Comparison of ENCODE assay signal across 17 cellular contexts in the genomic region with DNA sequence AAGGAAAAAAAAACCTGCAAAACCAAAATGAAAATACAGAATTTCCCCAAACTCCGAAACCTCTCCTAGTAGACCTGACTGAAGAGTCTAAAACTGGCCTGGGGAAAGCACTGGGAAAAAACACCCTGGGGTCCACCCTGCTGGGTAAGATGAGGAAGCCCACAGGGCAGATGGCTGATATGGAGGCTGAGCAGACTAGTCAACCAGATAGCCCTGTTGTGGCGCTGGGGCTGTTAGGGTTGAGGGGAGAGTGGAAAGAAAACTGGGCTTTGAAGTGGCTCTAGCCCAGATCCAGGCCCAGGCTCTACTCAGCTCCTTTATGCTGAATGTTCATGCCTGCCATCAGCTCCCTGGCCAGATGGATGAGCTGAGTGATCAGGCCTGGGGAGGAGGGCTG. TPM values are rescaled to one million over a fixed set of nuclear protein-coding genes. Genes with fewer than 3 reads are reported as not detected.
DNase-seq lines count a peak whose midpoint lies in the region; ATAC-seq and TF ChIP-seq lines count a peak whose summit lies in the region.
"Had no signal": no experiment of that assay in that cellular context is flagged by ENCODE, and none has a peak within 500 bp of the region (broad histone marks: within the 10 kb centered on the region; RNA-seq: fewer than 3 reads in every experiment).

No MANE protein-coding gene starts in this region.

- H2BK5ac ChIP-seq in mesendoderm (ENCODE audit: low read length), result peak overlapping the region; percentile 100

- H3K9me3 ChIP-seq in DOHH2 (ENCODE audit: control insufficient read depth, insufficient read depth, low read length) (no peaks in the 10 kb centered on the region), Karpas-422 (ENCODE audit: low read length) (no peaks in the 10 kb centered on the region)

- H3K4me2 ChIP-seq in DOHH2 (ENCODE audit: low read length) (peak overlapping the region; percentile 59), Karpas-422 (ENCODE audit: low read depth, low read length, poor library complexity, severe bottlenecking) (peak overlapping the region; percentile 65), mesendoderm (ENCODE audit: low read length) (no peak overlapping the region)

- no peak overlapping the region for H4K8ac ChIP-seq in mesendoderm (ENCODE audit: low read depth, low read length)

- H3K27ac ChIP-seq in DOHH2 (ENCODE audit: low read depth, low read length) (peak overlapping the region; percentile 74), Karpas-422 (ENCODE audit: low read length) (no peak overlapping the region), mesendoderm (ENCODE audit: low read depth, low read length) (peak overlapping the region; percentile 99)
- H3K27ac ChIP-seq: epithelial cell of prostate had no signal

- H3K9me2 ChIP-seq in DOHH2 (replicated peaks; ENCODE audit: control insufficient read depth, low read length), result no peaks in the 10 kb centered on the region
- no peaks in the 10 kb centered on the region for H3K9me2 ChIP-seq in Karpas-422 (replicated peaks; ENCODE audit: insufficient read depth, low read length)

- peak overlapping the region; percentile 100 for H2BK120ac ChIP-seq in mesendoderm (ENCODE audit: low read depth, low read length)

- peak overlapping the region; percentile 93 for H3K56ac ChIP-seq in mesendoderm (ENCODE audit: low read length)

- peak overlapping the region; percentile 88 for H3K4ac ChIP-seq in mesendoderm (ENCODE audit: low read depth, low read length)

- peak overlapping the region; percentile 2 for H4K5ac ChIP-seq in mesendoderm (ENCODE audit: low read length)

- peak overlapping the region; percentile 60 for H3K9ac ChIP-seq in Karpas-422 (ENCODE audit: low read length)
- peak overlapping the region; percentile 64 for H3K9ac ChIP-seq in mesendoderm (ENCODE audit: low read length)

- no peaks in the 10 kb centered on the region for H4K20me1 ChIP-seq in DOHH2 (ENCODE audit: control insufficient read depth, insufficient read depth, low read depth, low read length)
- H4K20me1 ChIP-seq in Karpas-422 (ENCODE audit: insufficient read depth, low read depth, low read length), result no peaks in the 10 kb centered on the region

- H3K79me2 ChIP-seq in DOHH2 (ENCODE audit: control insufficient read depth, low read length) (no peaks in the 10 kb centered on the region), Karpas-422 (ENCODE audit: low read length) (no peaks in the 10 kb centered on the region), mesendoderm (ENCODE audit: control insufficient read depth, insufficient read depth, low read length) (no peaks in the 10 kb centered on the region)

- TF ChIP-seq CTCF in DOHH2 (IDR thresholded peaks at IDR 0.05; ENCODE audit: low read depth, low read length, poor library complexity, severe bottlenecking), result no peak

- WGBS in mesendoderm (ENCODE audit: extremely low coverage, insufficient coverage, low lambda C conversion rate), result no CpG with 5 or more reads among the region's 2 CpGs

- H3K36me3 ChIP-seq in DOHH2 (ENCODE audit: control insufficient read depth, low read length) (no peaks in the 10 kb centered on the region; the same call in 1 of the 2 replicates), Karpas-422 (ENCODE audit: insufficient read depth, low read length) (no peaks in the 10 kb centered on the region), mesendoderm (ENCODE audit: control insufficient read depth, insufficient read depth, low read length) (no peaks in the 10 kb centered on the region)

- peak overlapping the region; percentile 7 for H2BK15ac ChIP-seq in mesendoderm (replicated peaks; ENCODE audit: low read depth)

- no peak overlapping the region for H3K23ac ChIP-seq in mesendoderm (ENCODE audit: low read length)

- DNase-seq in Karpas-422, result peak; percentile 47
- peak; percentile 52 for DNase-seq in mesendoderm
- no peak for DNase-seq in Right ventricle myocardium superior
- DNase-seq in OCI-M2 (lab: John Stamatoyannopoulos, UW; ENCODE audit: unreplicated experiment), result no peak
- DNase-seq: activated T-cell treated with anti-CD3 and anti-CD28 coated beads, Interleukin-2, amount 50 U/mL, for 4 hours; amniotic stem cell; DMS53; left cardiac atrium; NCI-H1092; NCI-H226 had no signal

- H2AK5ac ChIP-seq in mesendoderm (ENCODE audit: low read length), result peak overlapping the region; percentile 100

- H3K4me3 ChIP-seq in DOHH2 (ENCODE audit: low read length), result peak overlapping the region; percentile 49
- H3K4me3 ChIP-seq in Karpas-422 (ENCODE audit: low read length), result no peak overlapping the region
- no peak overlapping the region for H3K4me3 ChIP-seq in mesendoderm (ENCODE audit: low read length)

- peak; percentile 46 for ATAC-seq in GM21529 (IDR thresholded peaks at IDR 0.05; ENCODE audit: unreplicated experiment)
- ATAC-seq in Right ventricle myocardium superior (ENCODE audit: poor library complexity), result no peak
- no peak for ATAC-seq in GM21786 (IDR thresholded peaks at IDR 0.05; ENCODE audit: unreplicated experiment)
- no peak for ATAC-seq in HG03442 (IDR thresholded peaks at IDR 0.05; ENCODE audit: unreplicated experiment)
- ATAC-seq: activated T-cell treated with anti-CD3 and anti-CD28 coated beads, Interleukin-2, amount 50 U/mL, for 4 hours; left cardiac atrium had no signal

- peaks cover 8% of the 10 kb centered on the region; the same call in 1 of the 2 replicates for H3F3A ChIP-seq in DOHH2 (ENCODE audit: control insufficient read depth, insufficient read depth)

- no peaks in the 10 kb centered on the region for H3K79me1 ChIP-seq in mesendoderm (ENCODE audit: low read length)

- no peaks in the 10 kb centered on the region; the same call in 1 of the 2 replicates for H3K27me3 ChIP-seq in DOHH2 (ENCODE audit: control insufficient read depth, low read length)
- no peaks in the 10 kb centered on the region for H3K27me3 ChIP-seq in Karpas-422 (ENCODE audit: low read length)
- H3K27me3 ChIP-seq in mesendoderm (ENCODE audit: insufficient read depth, low read length, poor library complexity), result no peaks in the 10 kb centered on the region

- peak overlapping the region; percentile 94 for H3K18ac ChIP-seq in mesendoderm (ENCODE audit: low read length)

- no peak overlapping the region for H2AFZ ChIP-seq in Karpas-422 (ENCODE audit: low read length)

- intact Hi-C loops in Right ventricle myocardium superior (cut with DNase I), result no loop called here

- H3K4me1 ChIP-seq in DOHH2 (ENCODE audit: control insufficient read depth, low read length) (peaks cover 82% of the 10 kb centered on the region), Karpas-422 (ENCODE audit: low read length) (peaks cover 44% of the 10 kb centered on the region), mesendoderm (ENCODE audit: control insufficient read depth, low read depth, low read length) (peaks cover 20% of the 10 kb centered on the region)

RNA-seq across cellular contexts. Expression of gene SLAMF1, which starts 6.8 kb away (rescaled TPM):
- total RNA-seq in Karpas-422 (2014; rRNA removed; shearing (Covaris generic); ENCODE audit: low replicate concordance), result 0.30 and 1.1 TPM in 2 replicates
- polyA plus RNA-seq in mesendoderm (2013, experiment 1 of 2), result 0.10 TPM
- 0.11 TPM for polyA plus RNA-seq in mesendoderm (2013, experiment 2 of 2)
- 0.27 TPM for total RNA-seq in Right ventricle myocardium superior
- total RNA-seq: chondrocyte, H4 had no signal

RNA-seq across cellular contexts. Expression of gene CD48, which starts 58.0 kb away (rescaled TPM):
- total RNA-seq in Karpas-422 (2014; rRNA removed; shearing (Covaris generic); ENCODE audit: low replicate concordance), result 26.9 and 56.3 TPM in 2 replicates
- polyA plus RNA-seq in mesendoderm (2013, experiment 1 of 2), result 2.5 TPM
- polyA plus RNA-seq in mesendoderm (2013, experiment 2 of 2), result 2.7 TPM
- 0.91 TPM for total RNA-seq in Right ventricle myocardium superior
- total RNA-seq: chondrocyte, H4 had no signal

Comparison
In these comparisons a context has a peak if more than half of its experiments do, and no peak if none do; other contexts are left out.
1. DNase-seq: peak in Karpas-422 (single experiment) and mesendoderm (single experiment); none in Right ventricle myocardium superior (single experiment) and OCI-M2 (single experiment).
2. RNA of gene CD48, which starts 58.0 kb away (total RNA-seq): 26.9 to 56.3 TPM in Karpas-422; 0.91 TPM in Right ventricle myocardium superior (single experiment); every median in the first group is over 10 times any median in the second.